Comparison of ENCODE assay signal across 8 cellular contexts in the genomic region with DNA sequence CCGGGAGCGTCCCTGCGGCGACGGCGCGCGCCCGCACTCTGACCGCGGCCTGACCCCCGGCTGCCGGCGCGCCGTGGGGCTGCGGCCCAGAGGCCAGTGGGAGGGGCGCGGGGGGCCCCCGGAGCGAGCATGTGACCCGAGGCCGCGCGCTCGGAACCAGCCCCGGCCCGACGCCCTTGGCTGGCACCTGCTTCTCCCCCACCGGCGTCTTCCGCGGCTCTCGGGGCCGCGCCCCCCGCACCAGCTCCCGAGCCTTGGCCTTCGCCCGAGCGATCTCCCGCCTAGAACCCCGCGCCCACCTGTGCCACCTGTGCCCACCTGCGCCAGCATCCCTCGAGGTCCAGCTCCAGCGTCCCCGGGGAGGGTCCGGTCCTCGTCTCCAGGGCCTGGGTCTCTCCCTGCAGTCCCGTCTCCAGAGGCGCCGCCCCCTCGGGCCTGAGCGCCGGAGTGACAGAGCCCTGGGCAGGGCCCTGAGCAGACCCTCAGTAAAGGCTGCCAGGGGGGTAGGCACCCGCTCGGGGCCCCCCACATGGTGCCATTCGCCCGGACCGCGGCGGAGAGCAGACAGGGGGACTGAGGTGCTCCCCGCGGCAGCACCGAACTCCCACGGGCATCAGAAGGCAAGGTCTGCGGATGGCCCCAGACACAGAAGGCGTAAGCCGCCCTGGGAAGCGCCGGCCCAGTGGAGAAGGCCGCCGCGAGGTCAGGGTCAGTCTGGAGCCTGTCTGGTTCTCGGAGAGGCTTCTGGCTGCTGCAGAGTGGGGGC. TPM values are rescaled to one million over a fixed set of nuclear protein-coding genes. Genes with fewer than 3 reads are reported as not detected.
DNase-seq lines count a peak whose midpoint lies in the region; ATAC-seq and FAIRE-seq lines count a peak whose summit lies in the region.

No MANE protein-coding gene starts in this region.

- peaks cover 0 to 4% of the 10 kb centered on the region in 2 donors for H3K4me1 ChIP-seq in esophagus (ENCODE audit: control insufficient read depth in 2 of 2, insufficient read depth in 2 of 2, low read length in 1 of 2)
- no peaks in the 10 kb centered on the region for H3K4me1 ChIP-seq in naive thymus-derived CD4-positive, alpha-beta T cell (ENCODE audit: control insufficient read depth in 2 of 2, insufficient read depth in 2 of 2, low read length in 2 of 2)

- H3K36me3 ChIP-seq in SK-N-MC (ENCODE audit: insufficient read depth, low read length): no peaks in the 10 kb centered on the region
- no peaks in the 10 kb centered on the region for H3K36me3 ChIP-seq in esophagus (ENCODE audit: control insufficient read depth in 2 of 2, insufficient read depth in 2 of 2, low read length in 1 of 2)
- H3K36me3 ChIP-seq in naive thymus-derived CD4-positive, alpha-beta T cell (ENCODE audit: control insufficient read depth in 2 of 3, insufficient read depth in 3 of 3, low read length in 3 of 3): no peaks in the 10 kb centered on the region

- peaks cover 16% of the 10 kb centered on the region for H3K4me1 Mint-ChIP-seq in activated CD4-positive, alpha-beta T cell treated with anti-CD3 and anti-CD28 coated beads for 36 hours
- peaks cover 11 to 24% (median 17%) of the 10 kb centered on the region in 7 donors for H3K4me1 Mint-ChIP-seq in naive thymus-derived CD4-positive, alpha-beta T cell

- no peak overlapping the region for H3K27ac Mint-ChIP-seq in activated CD4-positive, alpha-beta T cell treated with anti-CD3 and anti-CD28 coated beads for 36 hours
- peak overlapping the region in 7 of 9 donors; percentile 58 to 84 (median 71) for H3K27ac Mint-ChIP-seq in naive thymus-derived CD4-positive, alpha-beta T cell

- H3K4me3 ChIP-seq in SK-N-MC (peak overlapping the region; percentile 83), esophagus (ENCODE audit: low read depth in 1 of 2, low read length in 2 of 2) (peak overlapping the region; percentile 69 to 87)
- peak overlapping the region; percentile 51 for H3K4me3 ChIP-seq in naive thymus-derived CD4-positive, alpha-beta T cell (ENCODE audit: low read length)

- POLR2A ChIA-PET in activated CD4-positive, alpha-beta T cell treated with anti-CD3 and anti-CD28 coated beads for 36 hours (lab: Charles Lee): no interaction called here
- POLR2A ChIA-PET in naive thymus-derived CD4-positive, alpha-beta T cell (lab: Charles Lee): no interaction called here

- peaks cover 5% of the 10 kb centered on the region for H3K27me3 Mint-ChIP-seq in activated CD4-positive, alpha-beta T cell treated with anti-CD3 and anti-CD28 coated beads for 36 hours
- peaks cover 0 to 36% (median 0%) of the 10 kb centered on the region in 5 donors for H3K27me3 Mint-ChIP-seq in naive thymus-derived CD4-positive, alpha-beta T cell

- no peaks in the 10 kb centered on the region for H3K27me3 ChIP-seq in esophagus (ENCODE audit: control insufficient read depth in 1 of 2, insufficient read depth in 2 of 2, low read length in 2 of 2)
- H3K27me3 ChIP-seq in naive thymus-derived CD4-positive, alpha-beta T cell (ENCODE audit: control insufficient read depth in 2 of 2, insufficient read depth in 2 of 2, low read length in 2 of 2): no peaks in the 10 kb centered on the region

- H3K9me3 ChIP-seq in SK-N-MC (ENCODE audit: low read depth, low read length) (no peaks in the 10 kb centered on the region), esophagus (ENCODE audit: control insufficient read depth in 2 of 2, insufficient read depth in 1 of 2, low read depth in 1 of 2, low read length in 1 of 2) (no peaks in the 10 kb centered on the region)
- H3K9me3 ChIP-seq in naive thymus-derived CD4-positive, alpha-beta T cell (ENCODE audit: control insufficient read depth in 2 of 3, low read length in 3 of 3): no peaks in the 10 kb centered on the region

- intact Hi-C loops in activated CD4-positive, alpha-beta T cell treated with anti-CD3 and anti-CD28 coated beads for 36 hours (cut with DNase I, micrococcal nuclease): loop anchor here in 1 of 2 experiments (1.0 to 10.0 kb wide), 9 partner anchors 24 to 1761 kb away; a partner anchor contains a TSS
- intact Hi-C loops in naive thymus-derived CD4-positive, alpha-beta T cell (cut with micrococcal nuclease): loop anchor here (1.0 to 10.0 kb wide), 8 partner anchors 24 to 904 kb away; a partner anchor contains a TSS

- no peak overlapping the region for H3K27ac ChIP-seq in SK-N-MC
- peak overlapping the region; percentile 88 to 90 for H3K27ac ChIP-seq in esophagus (ENCODE audit: low read depth in 2 of 2, low read length in 1 of 2)
- H3K27ac ChIP-seq in naive thymus-derived CD4-positive, alpha-beta T cell (ENCODE audit: low read depth, low read length): peak overlapping the region; percentile 67

- H3K9me3 Mint-ChIP-seq in activated CD4-positive, alpha-beta T cell treated with anti-CD3 and anti-CD28 coated beads for 36 hours (ENCODE audit: low read depth): no peaks in the 10 kb centered on the region
- peaks cover 0 to 2% (median 0%) of the 10 kb centered on the region in 11 donors for H3K9me3 Mint-ChIP-seq in naive thymus-derived CD4-positive, alpha-beta T cell

- peak; percentile 16 for ATAC-seq in activated CD4-positive, alpha-beta T cell treated with anti-CD3 and anti-CD28 coated beads for 36 hours
- peak; percentile 27 for ATAC-seq in HG02678 (IDR thresholded peaks at IDR 0.05; ENCODE audit: unreplicated experiment)
- peak; percentile 23 for ATAC-seq in naive thymus-derived CD4-positive, alpha-beta T cell

- no peak for DNase-seq in activated CD4-positive, alpha-beta T cell treated with anti-CD3 and anti-CD28 coated beads for 36 hours
- DNase-seq in activated CD4-positive, alpha-beta T cell treated with anti-CD3 and anti-CD28 coated beads, Interleukin-2, amount 50 U/mL, for 4 hours: no peak
- DNase-seq in SK-N-MC (ENCODE audit: low read depth, low spot score) (no peak), HTR-8/SVneo (ENCODE audit: insufficient read length, low spot score) (no peak), SIG-M5 (lab: John Stamatoyannopoulos, UW) (no peak)
- DNase-seq in naive thymus-derived CD4-positive, alpha-beta T cell: peak in 4 of 9 donors; percentile 1 to 39 (median 12)

- WGBS in esophagus, 2 donors: 6 to 12% methylated on average over 52 to 76 of the region's 76 CpGs

- CTCF ChIA-PET in activated CD4-positive, alpha-beta T cell treated with anti-CD3 and anti-CD28 coated beads for 36 hours (lab: Charles Lee): no interaction called here
- CTCF ChIA-PET in naive thymus-derived CD4-positive, alpha-beta T cell (lab: Charles Lee): no interaction called here

- H3K9ac ChIP-seq in SK-N-MC (ENCODE audit: insufficient read length): peak overlapping the region; percentile 72

- H3K4me3 Mint-ChIP-seq in activated CD4-positive, alpha-beta T cell treated with anti-CD3 and anti-CD28 coated beads for 36 hours: peak overlapping the region; percentile 65
- H3K4me3 Mint-ChIP-seq in naive thymus-derived CD4-positive, alpha-beta T cell: peak overlapping the region; percentile 61 to 87 (median 78)

- no peak for FAIRE-seq in HTR-8/SVneo (lab: Jason Lieb, UNC)

- no peaks in the 10 kb centered on the region for H3K36me3 Mint-ChIP-seq in activated CD4-positive, alpha-beta T cell treated with anti-CD3 and anti-CD28 coated beads for 36 hours (ENCODE audit: low read depth)
- H3K36me3 Mint-ChIP-seq in naive thymus-derived CD4-positive, alpha-beta T cell: peaks cover 0 to 4% (median 2%) of the 10 kb centered on the region in 5 donors

RNA-seq across cellular contexts. Expression of a gene that starts 0.8 kb away (rescaled TPM):
- total RNA-seq in activated CD4-positive, alpha-beta T cell treated with anti-CD3 and anti-CD28 coated beads for 36 hours: 10 to 100 TPM in 1 of 2 experiments, 1 to 10 TPM in 1; 9.3 to 10.3 TPM
- 10 to 100 TPM; 16.4 to 28.4 TPM for polyA plus RNA-seq in esophagus
- total RNA-seq in naive thymus-derived CD4-positive, alpha-beta T cell: 10 to 100 TPM; 10.8 to 26.8 (median 17.7) TPM
- 1 to 10 TPM; 3.3 to 3.9 TPM for polyA plus RNA-seq in naive thymus-derived CD4-positive, alpha-beta T cell
